8 cellular contexts compared by ENCODE assay signal in the genomic region with DNA sequence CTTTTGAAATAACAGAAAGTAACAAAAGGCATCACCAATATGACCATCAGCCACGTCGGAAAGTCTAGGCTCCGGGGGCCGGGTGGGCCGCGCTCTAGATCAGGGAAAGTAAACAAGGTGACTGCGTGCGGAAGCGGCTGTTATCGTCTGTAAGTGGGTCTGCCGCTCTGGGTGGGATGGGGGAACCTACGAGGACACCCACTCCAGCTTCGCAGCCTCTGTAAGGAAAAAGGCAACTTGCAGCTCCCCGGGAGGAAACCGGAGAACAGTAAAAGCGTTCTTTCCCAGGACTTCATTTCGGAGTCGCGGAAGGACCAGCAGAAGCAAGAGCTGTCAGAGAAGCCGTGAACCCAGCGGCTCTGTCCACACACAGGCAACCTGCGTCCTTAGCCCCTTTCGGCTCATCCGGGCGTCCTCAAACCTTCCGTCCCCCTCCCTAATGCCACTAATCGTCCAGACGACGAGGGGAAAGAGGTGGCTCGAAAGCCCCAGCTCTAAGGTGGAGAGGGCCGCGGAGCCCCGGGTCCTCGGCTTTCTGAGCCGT. TPM values are rescaled to one million over a fixed set of nuclear protein-coding genes. Genes with fewer than 3 reads are reported as not detected.
A peak's percentile ranks its signal among the peaks of the same experiment; 100 is the strongest.
DNase-seq lines count a peak whose midpoint lies in the region; ATAC-seq lines count a peak whose summit lies in the region.

No MANE protein-coding gene starts in this region.

- H2BK120ac ChIP-seq in mesendoderm (ENCODE audit: low read depth, low read length), result no peak overlapping the region

- H4K5ac ChIP-seq in mesendoderm (ENCODE audit: low read length), result no peak overlapping the region

- H3K9me3 ChIP-seq in endocrine pancreas (ENCODE audit: control insufficient read depth, low read length), result no peaks in the 10 kb centered on the region

- no peak overlapping the region for H2BK15ac ChIP-seq in mesendoderm (replicated peaks; ENCODE audit: low read depth)

- H3K9ac ChIP-seq in endocrine pancreas (ENCODE audit: control insufficient read depth, insufficient read depth, low read length) (peak overlapping the region; percentile 96), mesendoderm (ENCODE audit: low read length) (peak overlapping the region; percentile 94)

- peaks cover 14% of the 10 kb centered on the region for H3K79me1 ChIP-seq in mesendoderm (ENCODE audit: low read length)

- peak overlapping the region; percentile 35 for H3K23ac ChIP-seq in mesendoderm (ENCODE audit: low read length)

- peak; percentile 13 for DNase-seq in NCI-H1694 treated with DMSO at 0.1 percent for 48 hours (lab: John Stamatoyannopoulos, UW)
- DNase-seq in NCI-H1694 (lab: John Stamatoyannopoulos, UW), result no peak
- peak; percentile 57 for DNase-seq in NCI-H524 treated with DMSO at 0.1 percent for 48 hours (lab: John Stamatoyannopoulos, UW)
- DNase-seq in activated CD8-positive, alpha-beta memory T cell treated with anti-CD3 and anti-CD28 coated beads for 48 hours (ENCODE audit: low read depth in 2 of 3, low spot score in 2 of 3), result peak; percentile 11 to 23 (median 16)
- DNase-seq in mesendoderm, result peak; percentile 56
- DNase-seq in stimulated activated CD8-positive, alpha-beta memory T cell treated with anti-CD3 and anti-CD28 coated beads, Interleukin-4, amount 100 ng/mL, for 1 hour (ENCODE audit: low read depth in 2 of 2, low spot score in 1 of 2), result peak; percentile 2 to 7

- peaks cover 18% of the 10 kb centered on the region for H3K4me1 ChIP-seq in endocrine pancreas (ENCODE audit: control insufficient read depth, insufficient read depth, low read length)
- no peaks in the 10 kb centered on the region for H3K4me1 ChIP-seq in mesendoderm (ENCODE audit: control insufficient read depth, low read depth, low read length)

- ATAC-seq in HG02870 (IDR thresholded peaks at IDR 0.05; ENCODE audit: unreplicated experiment), result peak; percentile 28

- H3K27me3 ChIP-seq in endocrine pancreas (ENCODE audit: control insufficient read depth, insufficient read depth, low read length), result no peaks in the 10 kb centered on the region
- H3K27me3 ChIP-seq in mesendoderm (ENCODE audit: insufficient read depth, low read length, poor library complexity), result no peaks in the 10 kb centered on the region

- no peak overlapping the region for H2AK5ac ChIP-seq in mesendoderm (ENCODE audit: low read length)

- no peak overlapping the region for H2BK5ac ChIP-seq in mesendoderm (ENCODE audit: low read length)

- H3K4ac ChIP-seq in mesendoderm (ENCODE audit: low read depth, low read length), result no peak overlapping the region

- H3K4me3 ChIP-seq in endocrine pancreas (ENCODE audit: control insufficient read depth, insufficient read depth, low read length), result peak overlapping the region; percentile 99
- H3K4me3 ChIP-seq in mesendoderm (ENCODE audit: low read length), result peak overlapping the region; percentile 95

- no peak overlapping the region for H4K8ac ChIP-seq in mesendoderm (ENCODE audit: low read depth, low read length)

- peak overlapping the region; percentile 51 for H3K27ac ChIP-seq in mesendoderm (ENCODE audit: low read depth, low read length)

- peak overlapping the region; percentile 46 for H3K4me2 ChIP-seq in mesendoderm (ENCODE audit: low read length)

- no CpG with 5 or more reads among the region's 35 CpGs for WGBS in mesendoderm (ENCODE audit: extremely low coverage, insufficient coverage, low lambda C conversion rate)

- H3K56ac ChIP-seq in mesendoderm (ENCODE audit: low read length), result peak overlapping the region; percentile 97

- peaks cover 15% of the 10 kb centered on the region for H3K79me2 ChIP-seq in mesendoderm (ENCODE audit: control insufficient read depth, insufficient read depth, low read length)

- no peaks in the 10 kb centered on the region for H3K36me3 ChIP-seq in endocrine pancreas (ENCODE audit: control insufficient read depth, insufficient read depth, low read length)
- H3K36me3 ChIP-seq in mesendoderm (ENCODE audit: control insufficient read depth, insufficient read depth, low read length), result no peaks in the 10 kb centered on the region

- peak overlapping the region; percentile 4 for H3K18ac ChIP-seq in mesendoderm (ENCODE audit: low read length)

RNA-seq across cellular contexts. Expression of a gene that starts 0.5 kb away (rescaled TPM):
- 4.7 TPM for polyA plus RNA-seq in mesendoderm (2013, experiment 1 of 2)
- 5.7 TPM for polyA plus RNA-seq in mesendoderm (2013, experiment 2 of 2)
